Comparison of ENCODE assay signal across 22 cellular contexts in the genomic region with DNA sequence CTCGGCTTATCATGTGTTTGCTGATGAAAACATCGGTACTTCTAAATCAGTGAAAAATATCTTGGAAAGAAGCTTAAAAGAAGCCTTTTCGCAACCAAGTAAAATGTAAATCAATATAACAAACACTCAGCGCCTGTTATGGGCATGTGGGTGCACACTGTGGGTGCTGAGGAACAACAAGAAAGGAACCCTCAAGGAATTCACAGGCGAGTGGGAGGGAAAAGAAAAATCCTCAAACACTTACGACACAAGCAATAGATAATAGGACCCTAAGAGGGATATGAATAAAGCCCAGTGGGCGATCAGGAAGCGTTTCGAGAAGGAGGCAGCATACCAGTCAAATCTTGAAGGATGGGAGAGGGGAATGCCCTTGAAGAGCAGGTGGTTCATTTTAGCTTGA. TPM values are rescaled to one million over a fixed set of nuclear protein-coding genes. Genes with fewer than 3 reads are reported as not detected.
"Had no signal": no experiment of that assay in that cellular context is flagged by ENCODE, and none has a peak within 500 bp of the region (broad histone marks: within the 10 kb centered on the region; RNA-seq: fewer than 3 reads in every experiment).

No MANE protein-coding gene starts in this region.

- H3K36me3 ChIP-seq: SJSA1 had no signal

- H3K9me3 ChIP-seq: SJSA1 had no signal

- DNase-seq: KBM-7, MV-4-11, NCI-H1048, NCI-H1105, NCI-H1417 treated with DMSO at 0.1 percent for 48 hours, NCI-H146, NCI-H1694 treated with DMSO at 0.1 percent for 48 hours, NCI-H1930, NCI-H2081, NCI-H2107, NCI-H2227 treated with DMSO at 0.1 percent for 48 hours, NCI-H524, NCI-H526 treated with DMSO at 0.1 percent for 48 hours, NCI-H748 treated with DMSO at 0.1 percent for 48 hours, Right ventricle myocardium superior, RPMI8226, SIG-M5 had no signal

- H3K27me3 ChIP-seq: SJSA1 had no signal

- H3K4me3 ChIP-seq: SJSA1, SK-N-MC had no signal

- H3K27ac ChIP-seq: HL-60, SJSA1, SK-N-MC had no signal

RNA-seq across cellular contexts. Expression of gene GLDN, which starts 21.9 kb away (rescaled TPM):
- total RNA-seq: LHCN-M2, MCF 10A had no signal

RNA-seq across cellular contexts. Expression of gene CYP19A1, which starts 25.0 kb away (rescaled TPM):
- total RNA-seq: MCF 10A, SJSA1 had no signal
